ENCODE assay signal across 1 cellular context in the genomic region with DNA sequence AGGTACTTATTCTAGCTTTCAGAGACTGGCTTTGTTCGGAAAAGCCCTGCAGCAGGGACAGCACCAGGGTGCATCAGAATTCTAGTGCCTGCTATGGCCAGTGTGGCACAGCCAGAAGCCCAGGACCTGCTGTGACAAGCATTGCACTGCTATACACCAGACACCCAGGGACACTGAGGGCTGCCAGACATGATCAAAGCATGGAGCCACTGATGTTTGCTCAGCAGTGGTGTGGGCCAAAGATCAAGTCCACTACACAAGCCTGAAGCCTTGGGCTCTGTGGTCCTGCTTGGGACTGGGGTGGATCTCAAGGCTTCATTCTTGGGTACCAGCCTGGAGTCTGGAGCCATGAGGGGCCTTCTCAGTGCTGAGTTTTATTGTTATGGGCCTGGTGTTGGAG.
TF ChIP-seq lines count a peak whose summit lies in the region.

No MANE protein-coding gene starts in this region.

TF ChIP-seq in HepG2, 621 proteins besides CTCF, POLR2A, EP300 and RAD21 (continued from another document and continues in another):
- TF ChIP-seq, protein P1, sequence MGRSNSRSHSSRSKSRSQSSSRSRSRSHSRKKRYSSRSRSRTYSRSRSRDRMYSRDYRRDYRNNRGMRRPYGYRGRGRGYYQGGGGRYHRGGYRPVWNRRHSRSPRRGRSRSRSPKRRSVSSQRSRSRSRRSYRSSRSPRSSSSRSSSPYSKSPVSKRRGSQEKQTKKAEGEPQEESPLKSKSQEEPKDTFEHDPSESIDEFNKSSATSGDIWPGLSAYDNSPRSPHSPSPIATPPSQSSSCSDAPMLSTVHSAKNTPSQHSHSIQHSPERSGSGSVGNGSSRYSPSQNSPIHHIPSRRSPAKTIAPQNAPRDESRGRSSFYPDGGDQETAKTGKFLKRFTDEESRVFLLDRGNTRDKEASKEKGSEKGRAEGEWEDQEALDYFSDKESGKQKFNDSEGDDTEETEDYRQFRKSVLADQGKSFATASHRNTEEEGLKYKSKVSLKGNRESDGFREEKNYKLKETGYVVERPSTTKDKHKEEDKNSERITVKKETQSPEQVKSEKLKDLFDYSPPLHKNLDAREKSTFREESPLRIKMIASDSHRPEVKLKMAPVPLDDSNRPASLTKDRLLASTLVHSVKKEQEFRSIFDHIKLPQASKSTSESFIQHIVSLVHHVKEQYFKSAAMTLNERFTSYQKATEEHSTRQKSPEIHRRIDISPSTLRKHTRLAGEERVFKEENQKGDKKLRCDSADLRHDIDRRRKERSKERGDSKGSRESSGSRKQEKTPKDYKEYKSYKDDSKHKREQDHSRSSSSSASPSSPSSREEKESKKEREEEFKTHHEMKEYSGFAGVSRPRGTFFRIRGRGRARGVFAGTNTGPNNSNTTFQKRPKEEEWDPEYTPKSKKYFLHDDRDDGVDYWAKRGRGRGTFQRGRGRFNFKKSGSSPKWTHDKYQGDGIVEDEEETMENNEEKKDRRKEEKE (IDR thresholded peaks at IDR 0.05), result no peak
- TF ChIP-seq ZNF207 (IDR thresholded peaks at IDR 0.05; ENCODE audit: borderline replicate concordance) (no peak), SMAD3 (CRISPR knock-in tag; IDR thresholded peaks at IDR 0.05) (no peak), NAIF1 (CRISPR knock-in tag; IDR thresholded peaks at IDR 0.05; ENCODE audit: borderline replicate concordance) (no peak), SATB2 (CRISPR knock-in tag; IDR thresholded peaks at IDR 0.05) (no peak), ZNF496 (CRISPR knock-in tag; IDR thresholded peaks at IDR 0.05; ENCODE audit: insufficient replicate concordance) (no peak), IRF2 (CRISPR knock-in tag; IDR thresholded peaks at IDR 0.05) (0 out of 2 replicates have a peak, but pooled peaks have one; percentile 58), NR2F1 (CRISPR knock-in tag; IDR thresholded peaks at IDR 0.05) (peak in 1 of 2 experiments; percentile 52; a peak in 1 of 4 replicates), ZNF263 (CRISPR knock-in tag; IDR thresholded peaks at IDR 0.05) (no peak), NFKBIZ (CRISPR knock-in tag; IDR thresholded peaks at IDR 0.05) (no peak), ZNF326 (CRISPR knock-in tag; IDR thresholded peaks at IDR 0.05; ENCODE audit: borderline replicate concordance) (no peak), ZNF792 (CRISPR knock-in tag; IDR thresholded peaks at IDR 0.05) (peak; percentile 54; the same call in 1 of the 2 replicates), CENPT (CRISPR knock-in tag; IDR thresholded peaks at IDR 0.05; ENCODE audit: low read depth) (no peak), ZBTB7B (CRISPR knock-in tag; IDR thresholded peaks at IDR 0.05) (peak; percentile 58; the same call in 1 of the 2 replicates), MIER2 (CRISPR knock-in tag; IDR thresholded peaks at IDR 0.05) (0 out of 2 replicates have a peak, but pooled peaks have one; percentile 38), FOXP1 (IDR thresholded peaks at IDR 0.05) (no peak), FOXP1 (CRISPR knock-in tag; IDR thresholded peaks at IDR 0.05) (peak; percentile 23; the same call in 1 of the 2 replicates), HOXA7 (CRISPR knock-in tag; IDR thresholded peaks at IDR 0.05) (no peak), RCOR2 (CRISPR knock-in tag; IDR thresholded peaks at IDR 0.05) (peak; percentile 55; the same call in 1 of the 2 replicates), HIVEP1 (CRISPR knock-in tag; IDR thresholded peaks at IDR 0.05) (no peak), ZNF331 (CRISPR knock-in tag; IDR thresholded peaks at IDR 0.05) (peak; percentile 62; the same call in 1 of the 2 replicates), MEIS2 (CRISPR knock-in tag; IDR thresholded peaks at IDR 0.05) (peak; percentile 86), PHF21A (CRISPR knock-in tag; IDR thresholded peaks at IDR 0.05) (0 out of 2 replicates have a peak, but pooled peaks have one; percentile 22), POGZ (CRISPR knock-in tag; IDR thresholded peaks at IDR 0.05) (peak; percentile 64), JUNB (CRISPR knock-in tag; IDR thresholded peaks at IDR 0.05; ENCODE audit: borderline replicate concordance) (no peak), MED1 (CRISPR knock-in tag; IDR thresholded peaks at IDR 0.05) (peak; percentile 67), ZNF501 (CRISPR knock-in tag; IDR thresholded peaks at IDR 0.05) (0 out of 2 replicates have a peak, but pooled peaks have one; percentile 29), CAMTA2 (CRISPR knock-in tag; IDR thresholded peaks at IDR 0.05; ENCODE audit: borderline replicate concordance) (no peak), WIZ (CRISPR knock-in tag; IDR thresholded peaks at IDR 0.05) (no peak)
- TF ChIP-seq, protein P2, sequence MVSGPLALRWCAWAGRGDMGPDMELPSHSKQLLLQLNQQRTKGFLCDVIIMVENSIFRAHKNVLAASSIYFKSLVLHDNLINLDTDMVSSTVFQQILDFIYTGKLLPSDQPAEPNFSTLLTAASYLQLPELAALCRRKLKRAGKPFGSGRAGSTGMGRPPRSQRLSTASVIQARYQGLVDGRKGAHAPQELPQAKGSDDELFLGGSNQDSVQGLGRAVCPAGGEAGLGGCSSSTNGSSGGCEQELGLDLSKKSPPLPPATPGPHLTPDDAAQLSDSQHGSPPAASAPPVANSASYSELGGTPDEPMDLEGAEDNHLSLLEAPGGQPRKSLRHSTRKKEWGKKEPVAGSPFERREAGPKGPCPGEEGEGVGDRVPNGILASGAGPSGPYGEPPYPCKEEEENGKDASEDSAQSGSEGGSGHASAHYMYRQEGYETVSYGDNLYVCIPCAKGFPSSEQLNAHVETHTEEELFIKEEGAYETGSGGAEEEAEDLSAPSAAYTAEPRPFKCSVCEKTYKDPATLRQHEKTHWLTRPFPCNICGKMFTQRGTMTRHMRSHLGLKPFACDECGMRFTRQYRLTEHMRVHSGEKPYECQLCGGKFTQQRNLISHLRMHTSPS (CRISPR knock-in tag; IDR thresholded peaks at IDR 0.05; ENCODE audit: low read depth), result peak; percentile 75; the same call in 1 of the 2 replicates
- TF ChIP-seq, protein P3, sequence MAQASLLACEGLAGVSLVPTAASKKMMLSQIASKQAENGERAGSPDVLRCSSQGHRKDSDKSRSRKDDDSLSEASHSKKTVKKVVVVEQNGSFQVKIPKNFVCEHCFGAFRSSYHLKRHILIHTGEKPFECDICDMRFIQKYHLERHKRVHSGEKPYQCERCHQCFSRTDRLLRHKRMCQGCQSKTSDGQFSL (CRISPR knock-in tag; IDR thresholded peaks at IDR 0.05), result no peak
- TF ChIP-seq, protein P4, sequence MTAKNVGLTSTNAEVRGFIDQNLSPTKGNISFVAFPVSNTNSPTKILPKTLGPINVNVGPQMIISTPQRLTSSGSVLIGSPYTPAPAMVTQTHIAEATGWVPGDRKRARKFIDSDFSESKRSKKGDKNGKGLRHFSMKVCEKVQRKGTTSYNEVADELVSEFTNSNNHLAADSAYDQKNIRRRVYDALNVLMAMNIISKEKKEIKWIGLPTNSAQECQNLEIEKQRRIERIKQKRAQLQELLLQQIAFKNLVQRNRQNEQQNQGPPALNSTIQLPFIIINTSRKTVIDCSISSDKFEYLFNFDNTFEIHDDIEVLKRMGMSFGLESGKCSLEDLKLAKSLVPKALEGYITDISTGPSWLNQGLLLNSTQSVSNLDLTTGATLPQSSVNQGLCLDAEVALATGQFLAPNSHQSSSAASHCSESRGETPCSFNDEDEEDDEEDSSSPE (CRISPR knock-in tag; IDR thresholded peaks at IDR 0.05), result no peak
- TF ChIP-seq, protein P5, sequence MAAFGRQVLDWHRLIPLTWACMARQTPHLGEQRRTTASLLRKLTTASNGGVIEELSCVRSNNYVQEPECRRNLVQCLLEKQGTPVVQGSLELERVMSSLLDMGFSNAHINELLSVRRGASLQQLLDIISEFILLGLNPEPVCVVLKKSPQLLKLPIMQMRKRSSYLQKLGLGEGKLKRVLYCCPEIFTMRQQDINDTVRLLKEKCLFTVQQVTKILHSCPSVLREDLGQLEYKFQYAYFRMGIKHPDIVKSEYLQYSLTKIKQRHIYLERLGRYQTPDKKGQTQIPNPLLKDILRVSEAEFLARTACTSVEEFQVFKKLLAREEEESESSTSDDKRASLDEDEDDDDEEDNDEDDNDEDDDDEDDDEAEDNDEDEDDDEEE (CRISPR knock-in tag; IDR thresholded peaks at IDR 0.05), result peak; percentile 49; the same call in 1 of the 2 replicates
- TF ChIP-seq, protein P6, sequence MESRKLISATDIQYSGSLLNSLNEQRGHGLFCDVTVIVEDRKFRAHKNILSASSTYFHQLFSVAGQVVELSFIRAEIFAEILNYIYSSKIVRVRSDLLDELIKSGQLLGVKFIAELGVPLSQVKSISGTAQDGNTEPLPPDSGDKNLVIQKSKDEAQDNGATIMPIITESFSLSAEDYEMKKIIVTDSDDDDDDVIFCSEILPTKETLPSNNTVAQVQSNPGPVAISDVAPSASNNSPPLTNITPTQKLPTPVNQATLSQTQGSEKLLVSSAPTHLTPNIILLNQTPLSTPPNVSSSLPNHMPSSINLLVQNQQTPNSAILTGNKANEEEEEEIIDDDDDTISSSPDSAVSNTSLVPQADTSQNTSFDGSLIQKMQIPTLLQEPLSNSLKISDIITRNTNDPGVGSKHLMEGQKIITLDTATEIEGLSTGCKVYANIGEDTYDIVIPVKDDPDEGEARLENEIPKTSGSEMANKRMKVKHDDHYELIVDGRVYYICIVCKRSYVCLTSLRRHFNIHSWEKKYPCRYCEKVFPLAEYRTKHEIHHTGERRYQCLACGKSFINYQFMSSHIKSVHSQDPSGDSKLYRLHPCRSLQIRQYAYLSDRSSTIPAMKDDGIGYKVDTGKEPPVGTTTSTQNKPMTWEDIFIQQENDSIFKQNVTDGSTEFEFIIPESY (CRISPR knock-in tag; IDR thresholded peaks at IDR 0.05), result peak; percentile 28; the same call in 1 of the 2 replicates
- TF ChIP-seq, protein P7, sequence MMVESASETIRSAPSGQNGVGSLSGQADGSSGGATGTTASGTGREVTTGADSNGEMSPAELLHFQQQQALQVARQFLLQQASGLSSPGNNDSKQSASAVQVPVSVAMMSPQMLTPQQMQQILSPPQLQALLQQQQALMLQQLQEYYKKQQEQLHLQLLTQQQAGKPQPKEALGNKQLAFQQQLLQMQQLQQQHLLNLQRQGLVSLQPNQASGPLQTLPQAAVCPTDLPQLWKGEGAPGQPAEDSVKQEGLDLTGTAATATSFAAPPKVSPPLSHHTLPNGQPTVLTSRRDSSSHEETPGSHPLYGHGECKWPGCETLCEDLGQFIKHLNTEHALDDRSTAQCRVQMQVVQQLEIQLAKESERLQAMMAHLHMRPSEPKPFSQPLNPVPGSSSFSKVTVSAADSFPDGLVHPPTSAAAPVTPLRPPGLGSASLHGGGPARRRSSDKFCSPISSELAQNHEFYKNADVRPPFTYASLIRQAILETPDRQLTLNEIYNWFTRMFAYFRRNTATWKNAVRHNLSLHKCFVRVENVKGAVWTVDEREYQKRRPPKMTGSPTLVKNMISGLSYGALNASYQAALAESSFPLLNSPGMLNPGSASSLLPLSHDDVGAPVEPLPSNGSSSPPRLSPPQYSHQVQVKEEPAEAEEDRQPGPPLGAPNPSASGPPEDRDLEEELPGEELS (CRISPR knock-in tag; IDR thresholded peaks at IDR 0.05), result peak; percentile 63; the same call in 1 of the 2 replicates
- TF ChIP-seq, protein P8, sequence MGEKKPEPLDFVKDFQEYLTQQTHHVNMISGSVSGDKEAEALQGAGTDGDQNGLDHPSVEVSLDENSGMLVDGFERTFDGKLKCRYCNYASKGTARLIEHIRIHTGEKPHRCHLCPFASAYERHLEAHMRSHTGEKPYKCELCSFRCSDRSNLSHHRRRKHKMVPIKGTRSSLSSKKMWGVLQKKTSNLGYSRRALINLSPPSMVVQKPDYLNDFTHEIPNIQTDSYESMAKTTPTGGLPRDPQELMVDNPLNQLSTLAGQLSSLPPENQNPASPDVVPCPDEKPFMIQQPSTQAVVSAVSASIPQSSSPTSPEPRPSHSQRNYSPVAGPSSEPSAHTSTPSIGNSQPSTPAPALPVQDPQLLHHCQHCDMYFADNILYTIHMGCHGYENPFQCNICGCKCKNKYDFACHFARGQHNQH (CRISPR knock-in tag; IDR thresholded peaks at IDR 0.05), result peak; percentile 66; the same call in 1 of the 2 replicates
- TF ChIP-seq, protein P9, sequence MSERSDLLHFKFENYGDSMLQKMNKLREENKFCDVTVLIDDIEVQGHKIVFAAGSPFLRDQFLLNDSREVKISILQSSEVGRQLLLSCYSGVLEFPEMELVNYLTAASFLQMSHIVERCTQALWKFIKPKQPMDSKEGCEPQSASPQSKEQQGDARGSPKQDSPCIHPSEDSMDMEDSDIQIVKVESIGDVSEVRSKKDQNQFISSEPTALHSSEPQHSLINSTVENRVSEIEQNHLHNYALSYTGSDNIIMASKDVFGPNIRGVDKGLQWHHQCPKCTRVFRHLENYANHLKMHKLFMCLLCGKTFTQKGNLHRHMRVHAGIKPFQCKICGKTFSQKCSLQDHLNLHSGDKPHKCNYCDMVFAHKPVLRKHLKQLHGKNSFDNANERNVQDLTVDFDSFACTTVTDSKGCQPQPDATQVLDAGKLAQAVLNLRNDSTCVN (CRISPR knock-in tag; IDR thresholded peaks at IDR 0.05; ENCODE audit: borderline replicate concordance), result no peak
- TF ChIP-seq, protein P10, sequence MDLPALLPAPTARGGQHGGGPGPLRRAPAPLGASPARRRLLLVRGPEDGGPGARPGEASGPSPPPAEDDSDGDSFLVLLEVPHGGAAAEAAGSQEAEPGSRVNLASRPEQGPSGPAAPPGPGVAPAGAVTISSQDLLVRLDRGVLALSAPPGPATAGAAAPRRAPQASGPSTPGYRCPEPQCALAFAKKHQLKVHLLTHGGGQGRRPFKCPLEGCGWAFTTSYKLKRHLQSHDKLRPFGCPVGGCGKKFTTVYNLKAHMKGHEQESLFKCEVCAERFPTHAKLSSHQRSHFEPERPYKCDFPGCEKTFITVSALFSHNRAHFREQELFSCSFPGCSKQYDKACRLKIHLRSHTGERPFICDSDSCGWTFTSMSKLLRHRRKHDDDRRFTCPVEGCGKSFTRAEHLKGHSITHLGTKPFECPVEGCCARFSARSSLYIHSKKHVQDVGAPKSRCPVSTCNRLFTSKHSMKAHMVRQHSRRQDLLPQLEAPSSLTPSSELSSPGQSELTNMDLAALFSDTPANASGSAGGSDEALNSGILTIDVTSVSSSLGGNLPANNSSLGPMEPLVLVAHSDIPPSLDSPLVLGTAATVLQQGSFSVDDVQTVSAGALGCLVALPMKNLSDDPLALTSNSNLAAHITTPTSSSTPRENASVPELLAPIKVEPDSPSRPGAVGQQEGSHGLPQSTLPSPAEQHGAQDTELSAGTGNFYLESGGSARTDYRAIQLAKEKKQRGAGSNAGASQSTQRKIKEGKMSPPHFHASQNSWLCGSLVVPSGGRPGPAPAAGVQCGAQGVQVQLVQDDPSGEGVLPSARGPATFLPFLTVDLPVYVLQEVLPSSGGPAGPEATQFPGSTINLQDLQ (CRISPR knock-in tag; IDR thresholded peaks at IDR 0.05), result no peak
- TF ChIP-seq, protein P11, sequence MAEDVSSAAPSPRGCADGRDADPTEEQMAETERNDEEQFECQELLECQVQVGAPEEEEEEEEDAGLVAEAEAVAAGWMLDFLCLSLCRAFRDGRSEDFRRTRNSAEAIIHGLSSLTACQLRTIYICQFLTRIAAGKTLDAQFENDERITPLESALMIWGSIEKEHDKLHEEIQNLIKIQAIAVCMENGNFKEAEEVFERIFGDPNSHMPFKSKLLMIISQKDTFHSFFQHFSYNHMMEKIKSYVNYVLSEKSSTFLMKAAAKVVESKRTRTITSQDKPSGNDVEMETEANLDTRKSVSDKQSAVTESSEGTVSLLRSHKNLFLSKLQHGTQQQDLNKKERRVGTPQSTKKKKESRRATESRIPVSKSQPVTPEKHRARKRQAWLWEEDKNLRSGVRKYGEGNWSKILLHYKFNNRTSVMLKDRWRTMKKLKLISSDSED (CRISPR knock-in tag; IDR thresholded peaks at IDR 0.05), result no peak
- TF ChIP-seq, protein P12, sequence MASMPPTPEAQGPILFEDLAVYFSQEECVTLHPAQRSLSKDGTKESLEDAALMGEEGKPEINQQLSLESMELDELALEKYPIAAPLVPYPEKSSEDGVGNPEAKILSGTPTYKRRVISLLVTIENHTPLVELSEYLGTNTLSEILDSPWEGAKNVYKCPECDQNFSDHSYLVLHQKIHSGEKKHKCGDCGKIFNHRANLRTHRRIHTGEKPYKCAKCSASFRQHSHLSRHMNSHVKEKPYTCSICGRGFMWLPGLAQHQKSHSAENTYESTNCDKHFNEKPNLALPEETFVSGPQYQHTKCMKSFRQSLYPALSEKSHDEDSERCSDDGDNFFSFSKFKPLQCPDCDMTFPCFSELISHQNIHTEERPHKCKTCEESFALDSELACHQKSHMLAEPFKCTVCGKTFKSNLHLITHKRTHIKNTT (CRISPR knock-in tag; IDR thresholded peaks at IDR 0.05), result no peak
